ENCODE assay signal across 8 cellular contexts in the genomic region with DNA sequence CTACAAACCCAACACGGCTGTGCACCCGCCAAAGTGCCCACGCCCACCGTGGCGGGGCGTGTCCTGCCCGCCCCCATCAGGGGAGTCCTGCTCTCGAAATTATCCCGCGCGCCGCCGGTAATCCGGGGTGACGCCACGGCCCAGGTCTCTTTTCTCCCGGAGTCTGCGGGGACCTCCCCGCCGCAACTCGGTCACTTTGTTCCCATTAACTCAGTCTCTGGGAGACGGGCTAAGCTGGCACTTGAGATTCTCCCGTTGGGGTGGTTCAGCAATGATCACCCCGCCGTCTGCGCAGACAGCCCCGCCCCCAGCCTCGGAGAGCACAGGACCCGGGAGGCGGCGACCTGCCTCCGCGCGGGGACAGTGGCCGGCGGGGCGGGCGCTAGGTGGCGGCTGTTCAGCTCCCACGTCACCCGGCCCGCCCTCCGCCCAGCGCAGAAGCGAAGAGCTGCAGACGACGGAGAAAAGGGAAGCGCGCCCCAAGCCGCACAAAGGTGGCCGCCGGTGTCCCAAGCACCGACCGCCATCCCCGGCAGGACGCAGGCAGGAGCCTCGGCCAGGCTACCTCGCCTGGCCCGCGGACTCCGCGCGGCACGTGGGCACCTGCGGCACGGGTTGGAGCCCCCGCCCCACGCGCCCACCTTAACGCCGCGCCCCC. TPM values are rescaled to one million over a fixed set of nuclear protein-coding genes. Genes with fewer than 3 reads are reported as not detected.
A peak's percentile ranks its signal among the peaks of the same experiment; 100 is the strongest.
DNase-seq lines count a peak whose midpoint lies in the region; ATAC-seq and TF ChIP-seq lines count a peak whose summit lies in the region.

No MANE protein-coding gene starts in this region.

- H3K27me3 ChIP-seq in trophoblast cell (ENCODE audit: insufficient read depth, low read length) (peaks cover 28% of the 10 kb centered on the region), upper lobe of right lung (no peaks in the 10 kb centered on the region)

- no CpG with 5 or more reads among the region's 72 CpGs for WGBS in trophoblast cell (ENCODE audit: extremely low coverage, insufficient coverage, insufficient read length)

- no peak overlapping the region for H3K14ac ChIP-seq in trophoblast cell (ENCODE audit: low read length)

- peak overlapping the region; percentile 89 to 97 (median 94) for H3K4me3 Mint-ChIP-seq in IgD-negative memory B cell

- peak overlapping the region; percentile 98 for H3K4me2 ChIP-seq in trophoblast cell (ENCODE audit: low read length)

- no peaks in the 10 kb centered on the region for H3K27me3 Mint-ChIP-seq in IgD-negative memory B cell

- no peak overlapping the region for H4K8ac ChIP-seq in trophoblast cell (ENCODE audit: low read depth, low read length)

- peaks cover 3 to 7% of the 10 kb centered on the region in 2 experiments for H3K4me1 ChIP-seq in trophoblast cell (ENCODE audit: control insufficient read depth in 1 of 2, insufficient read depth in 2 of 2, low read length in 2 of 2)
- H3K4me1 ChIP-seq in upper lobe of right lung = peaks cover 5% of the 10 kb centered on the region

- H3K27ac ChIP-seq in trophoblast cell (ENCODE audit: low read depth, low read length) (no peak overlapping the region), upper lobe of right lung (peak overlapping the region; percentile 84)

- peak overlapping the region; percentile 97 for H2AFZ ChIP-seq in trophoblast cell (ENCODE audit: insufficient read depth, low read length, poor library complexity)

- peak; percentile 69 for DNase-seq in ELF-1 (ENCODE audit: low read depth, low spot score)
- peak; percentile 87 for DNase-seq in SIG-M5 treated with dmso at 0.1 percent for 504 hours (lab: John Stamatoyannopoulos, UW; ENCODE audit: unreplicated experiment)
- peak; percentile 89 for DNase-seq in activated gamma-delta T cell treated with Interleukin-2 at 50 U/mL for 16 hours
- DNase-seq in Right ventricle myocardium superior = peak; percentile 94
- DNase-seq in trophoblast cell = peak; percentile 70 to 82
- peak; percentile 97 for DNase-seq in upper lobe of right lung

- H4K12ac ChIP-seq in trophoblast cell (ENCODE audit: low read depth, low read length) = peak overlapping the region; percentile 12

- H3K4ac ChIP-seq in trophoblast cell (ENCODE audit: low read depth, low read length) = no peak overlapping the region

- peaks cover 34 to 37% (median 35%) of the 10 kb centered on the region in 3 donors for H3K4me1 Mint-ChIP-seq in IgD-negative memory B cell

- H3K36me3 Mint-ChIP-seq in IgD-negative memory B cell = no peaks in the 10 kb centered on the region

- no peak overlapping the region for H3K9ac ChIP-seq in trophoblast cell (ENCODE audit: low read length)

- H2BK5ac ChIP-seq in trophoblast cell (ENCODE audit: low read depth, low read length, poor library complexity) = no peak overlapping the region

- H3K23ac ChIP-seq in trophoblast cell (ENCODE audit: low read length) = no peak overlapping the region

- H3K27ac Mint-ChIP-seq in IgD-negative memory B cell = peak overlapping the region; percentile 88 to 97 (median 89)

- H2BK12ac ChIP-seq in trophoblast cell (ENCODE audit: low read length) = no peak overlapping the region

- H2BK120ac ChIP-seq in trophoblast cell (ENCODE audit: insufficient read depth, low read length, poor library complexity) = no peak overlapping the region

- peak; percentile 29 for TF ChIP-seq CTCF in upper lobe of right lung (IDR thresholded peaks at IDR 0.05)

- intact Hi-C loops in Right ventricle myocardium superior (cut with DNase I) = no loop called here
- intact Hi-C loops in upper lobe of right lung (cut with DNase I) = no loop called here

- peak; percentile 80 for ATAC-seq in GM21619 (IDR thresholded peaks at IDR 0.05; ENCODE audit: unreplicated experiment)
- ATAC-seq in Right ventricle myocardium superior (ENCODE audit: poor library complexity) = peak; percentile 99
- ATAC-seq in upper lobe of right lung = peak; percentile 98

- no peaks in the 10 kb centered on the region for H3K9me3 Mint-ChIP-seq in IgD-negative memory B cell

- peak overlapping the region; percentile 74 for H3K4me3 ChIP-seq in trophoblast cell (ENCODE audit: low read depth, low read length)
- peak overlapping the region; percentile 68 for H3K4me3 ChIP-seq in upper lobe of right lung

- no peaks in the 10 kb centered on the region for H3K79me2 ChIP-seq in trophoblast cell (ENCODE audit: control insufficient read depth, insufficient read depth, low read length, poor library complexity)

- H4K91ac ChIP-seq in trophoblast cell (ENCODE audit: low read depth, low read length) = no peak overlapping the region

- H3K36me3 ChIP-seq in trophoblast cell (ENCODE audit: control insufficient read depth in 1 of 2, insufficient read depth in 2 of 2, low read length in 2 of 2) = no peaks in the 10 kb centered on the region
- no peaks in the 10 kb centered on the region for H3K36me3 ChIP-seq in upper lobe of right lung

- no peak overlapping the region for H3K18ac ChIP-seq in trophoblast cell (ENCODE audit: low read length)

- no peaks in the 10 kb centered on the region for H3K79me1 ChIP-seq in trophoblast cell (ENCODE audit: low read length)

- no peaks in the 10 kb centered on the region for H3K9me3 ChIP-seq in trophoblast cell (ENCODE audit: insufficient read depth, low read depth, low read length)
- H3K9me3 ChIP-seq in upper lobe of right lung = no peaks in the 10 kb centered on the region

- no peak overlapping the region for H2AK5ac ChIP-seq in trophoblast cell (ENCODE audit: low read length)

RNA-seq across cellular contexts. Expression of gene SF3B5, which starts 31.5 kb away (rescaled TPM):
- polyA plus RNA-seq in IgD-negative memory B cell = 378 TPM
- total RNA-seq in Right ventricle myocardium superior (112 TPM), upper lobe of right lung (114 TPM)
- polyA plus RNA-seq in trophoblast cell (2013) = 171 and 172 TPM in 2 replicates

RNA-seq across cellular contexts. Expression of gene PLAGL1, which starts 55.8 kb away (rescaled TPM):
- 4.5 TPM for polyA plus RNA-seq in IgD-negative memory B cell
- total RNA-seq in Right ventricle myocardium superior (10.8 TPM), upper lobe of right lung (34.8 TPM)
- polyA plus RNA-seq in trophoblast cell (2013) = 0.41 and 0.49 TPM in 2 replicates
